In genomic region chr5:107651326-107651725, GRCh38 we compare ENCODE assay signal across 13 cellular contexts. TPM values are rescaled to one million over a fixed set of nuclear protein-coding genes. Genes with fewer than 3 reads are reported as not detected.
A peak's percentile ranks its signal among the peaks of the same experiment; 100 is the strongest.
DNase-seq lines count a peak whose midpoint lies in the region; ATAC-seq, FAIRE-seq and TF ChIP-seq lines count a peak whose summit lies in the region.
"Had no signal": no experiment of that assay in that cellular context is flagged by ENCODE, and none has a peak within 500 bp of the region (broad histone marks: within the 10 kb centered on the region; RNA-seq: fewer than 3 reads in every experiment).

No MANE protein-coding gene starts in this region.

- peaks cover 58% of the 10 kb centered on the region for H3K4me1 ChIP-seq in HUES48 (ENCODE audit: control insufficient read depth, insufficient read depth, low read length)
- H3K4me1 ChIP-seq in H1 (replicated peaks in 1 of 4; ENCODE audit: control insufficient read depth in 3 of 4, insufficient read depth in 4 of 4, low read length in 3 of 4), result peaks cover 0 to 6% (median 5%) of the 10 kb centered on the region in 4 experiments; a peak in 4 of 7 replicates
- H3K4me1 ChIP-seq: BLaER1 had no signal

- H3K79me2 ChIP-seq in H1 (ENCODE audit: control insufficient read depth in 1 of 2, insufficient read depth in 2 of 2, low read length in 2 of 2), result peaks cover 0 to 40% of the 10 kb centered on the region in 2 experiments; a peak in 3 of 4 replicates

- no peaks in the 10 kb centered on the region for H3K23me2 ChIP-seq in H1 (ENCODE audit: low read depth, low read length)

- no peak overlapping the region for H3K18ac ChIP-seq in H1 (ENCODE audit: extremely low read depth, low read length)

- H2BK12ac ChIP-seq in H1 (ENCODE audit: low read depth, low read length), result no peak overlapping the region

- H3K4ac ChIP-seq in H1 (replicated peaks; ENCODE audit: insufficient read length, low read depth, low read length), result no peak overlapping the region

- TF ChIP-seq CTCF in H1 (IDR thresholded peaks at IDR 0.05; ENCODE audit: control extremely low read depth in 1 of 3, insufficient read depth in 1 of 3, low read depth in 1 of 3, low read length in 3 of 3), result 0 out of 4 replicates have a peak, but pooled peaks of 1 of the 3 experiments have one; percentile 12

- TF ChIP-seq EP300 in H1 (IDR thresholded peaks at IDR 0.05; ENCODE audit: borderline replicate concordance in 1 of 2, low read depth in 2 of 2, low read length in 2 of 2), result no peak

- TF ChIP-seq RAD21 in H1 (IDR thresholded peaks at IDR 0.05 in 1 of 2, conservative IDR thresholded peaks at IDR 0.05 in 1 of 2; ENCODE audit: low read depth in 2 of 2, low read length in 2 of 2), result peak; percentile 41 to 56; a peak in 3 of 4 replicates

- no peak overlapping the region for H3K23ac ChIP-seq in H1 (ENCODE audit: insufficient read length)

- no peak overlapping the region for H4K5ac ChIP-seq in H1 (ENCODE audit: insufficient read length, low read depth, low read length)

- H4K8ac ChIP-seq in H1 (ENCODE audit: extremely low read depth, insufficient read depth, low read length), result no peak overlapping the region

- no peak overlapping the region for H2BK15ac ChIP-seq in H1 (ENCODE audit: low read length)

- H3K14ac ChIP-seq in H1 (ENCODE audit: insufficient read length), result no peak overlapping the region

- no peak overlapping the region for H2AK5ac ChIP-seq in H1 (ENCODE audit: low read depth, low read length)

- no peak overlapping the region for H2AFZ ChIP-seq in H1 (ENCODE audit: low read length)

- H3K27ac ChIP-seq in HUES48 (ENCODE audit: low read depth, low read length) (peak overlapping the region; percentile 27), H1 (ENCODE audit: low read depth, low read length) (no peak overlapping the region)
- H3K27ac ChIP-seq: BLaER1 had no signal

- H3K36me3 ChIP-seq in HUES48 (ENCODE audit: control insufficient read depth, insufficient read depth, low read length) (no peaks in the 10 kb centered on the region), H1 (ENCODE audit: control insufficient read depth in 2 of 4, insufficient read depth in 4 of 4, low read length in 3 of 4) (no peaks in the 10 kb centered on the region)
- H3K36me3 ChIP-seq: BLaER1 had no signal

- H2BK120ac ChIP-seq in H1 (replicated peaks; ENCODE audit: low read depth, low read length), result no peak overlapping the region

- H3K79me1 ChIP-seq in H1 (ENCODE audit: low read depth, low read length), result no peaks in the 10 kb centered on the region

- H4K20me1 ChIP-seq in H1 (replicated peaks in 1 of 2; ENCODE audit: control insufficient read depth in 1 of 2, insufficient read depth in 2 of 2, low read length in 2 of 2), result peaks cover 4 to 13% of the 10 kb centered on the region in 2 experiments
- H4K20me1 ChIP-seq: BLaER1 had no signal

- H3K9me3 ChIP-seq in HUES48 (ENCODE audit: control insufficient read depth, insufficient read depth, low read length), result no peaks in the 10 kb centered on the region
- no peaks in the 10 kb centered on the region for H3K9me3 ChIP-seq in H1 (ENCODE audit: insufficient read depth in 2 of 2, low read depth in 1 of 2, low read length in 1 of 2)
- H3K9me3 ChIP-seq: BLaER1 had no signal

- H2BK20ac ChIP-seq in H1 (ENCODE audit: low read length), result no peak overlapping the region

- peak; percentile 84 for FAIRE-seq in H1 (lab: Jason Lieb, UNC)
- FAIRE-seq: HepG2 had no signal

- H3K56ac ChIP-seq in H1 (replicated peaks; ENCODE audit: insufficient read length, low read depth, low read length), result no peak overlapping the region

- CTCF ChIA-PET in H1 (lab: Charles Lee; ENCODE audit: partially characterized antibody), result interaction anchor here (0.6 to 1.2 kb wide), 3 partner anchors 12 to 807 kb away, joined by 3 to 5 read pairs (median 3); no protein-coding TSS in a partner anchor

- H3K4me2 ChIP-seq in H1 (ENCODE audit: insufficient read depth in 1 of 2, low read depth in 2 of 2, low read length in 2 of 2), result no peak overlapping the region
- H3K4me2 ChIP-seq: BLaER1 had no signal

- no peak for TF ChIP-seq POLR2A in H1 (IDR thresholded peaks at IDR 0.05; ENCODE audit: control extremely low read depth in 1 of 2, low read depth in 2 of 2, low read length in 2 of 2)

- POLR2A ChIA-PET in H1 (lab: Charles Lee; ENCODE audit: partially characterized antibody), result no interaction called here

- H3K4me3 ChIP-seq in HUES48 (ENCODE audit: low read depth, low read length) (no peak overlapping the region), H1 (ENCODE audit: extremely low read depth in 1 of 4, insufficient read depth in 2 of 4, low read depth in 3 of 4, low read length in 4 of 4) (no peak overlapping the region)
- H3K4me3 ChIP-seq: BLaER1 had no signal

- WGBS in H1 (ENCODE audit: extremely low coverage in 1 of 2, insufficient coverage in 1 of 2, insufficient read length in 1 of 2, insufficient replicate concordance in 2 of 2, low coverage in 1 of 2, low lambda C conversion rate in 2 of 2, missing lambda C conversion rate in 1 of 2), 2 experiments, result 42% methylated on average over 6 of the region's 6 CpGs; no CpG with 5 or more reads in 1 of the 2 experiments

- H4K91ac ChIP-seq in H1 (replicated peaks; ENCODE audit: insufficient read length, low read length), result no peak overlapping the region

- H3K9ac ChIP-seq in HUES48 (ENCODE audit: low read depth, low read length) (no peak overlapping the region), H1 (replicated peaks in 1 of 4; ENCODE audit: extremely low read depth in 1 of 4, low read depth in 3 of 4, low read length in 3 of 4) (no peak overlapping the region)
- H3K9ac ChIP-seq: BLaER1 had no signal

- DNase-seq in ELF-1 (ENCODE audit: low read depth, low spot score) (peak; percentile 50), H1 (ENCODE audit: low read depth in 1 of 2, low spot score in 2 of 2) (no peak), iPS-NIHi7 (ENCODE audit: extremely low spot score) (peak; percentile 47), NCI-H146 treated with DMSO at 0.1 percent for 48 hours (lab: John Stamatoyannopoulos, UW; ENCODE audit: unreplicated experiment) (no peak)
- no peak for DNase-seq in activated CD4-positive, CD25-positive, alpha-beta regulatory T cell (lab: John Stamatoyannopoulos, UW)
- DNase-seq: 8988T, AML-193, DMS53, H7 had no signal

- H3K27me3 ChIP-seq in HUES48 (ENCODE audit: control insufficient read depth, insufficient read depth, low read length) (no peaks in the 10 kb centered on the region; the same call in 1 of the 2 replicates), H1 (replicated peaks in 1 of 4; ENCODE audit: control insufficient read depth in 3 of 4, extremely low read depth in 1 of 4, insufficient read depth in 3 of 4, low read length in 3 of 4) (no peaks in the 10 kb centered on the region; a peak in 2 of 7 replicates)
- H3K27me3 ChIP-seq: BLaER1 had no signal

- H2BK5ac ChIP-seq in H1 (ENCODE audit: low read depth, low read length), result no peak overlapping the region

- no peak for ATAC-seq in HG02970 (IDR thresholded peaks at IDR 0.05; ENCODE audit: low FRiP score, unreplicated experiment)
- ATAC-seq: HepG2 had no signal

TF ChIP-seq in H1, 55 proteins besides CTCF, POLR2A, EP300 and RAD21 (continues in another document):
- TF ChIP-seq SAP30 (IDR thresholded peaks at IDR 0.05; ENCODE audit: insufficient read depth, insufficient replicate concordance, low read length) (no peak), HDAC6 (IDR thresholded peaks at IDR 0.05; ENCODE audit: low read depth, low read length) (no peak), CBX5 (IDR thresholded peaks at IDR 0.05; ENCODE audit: low read depth, low read length) (no peak)

RNA-seq across cellular contexts. Expression of gene EFNA5, which starts 19.4 kb away (rescaled TPM):
- total RNA-seq in H1 (2021; fragmentation: NEBNext Ultra II Directional; extraction: Animal tissue kit (Norgen Biotek cat#: 25700)), result 17.6 and 21.8 TPM in 2 replicates
- polyA plus RNA-seq in H1 (2011; rRNA removed), result 9.4 and 9.6 TPM in 2 replicates
- polyA plus RNA-seq in H1 (2011; cell fraction: cytosol; rRNA removed), result 3.6 TPM
- 4.9 TPM for polyA plus RNA-seq in H1 (2011; cell fraction: nucleus; rRNA removed)
- 10.0 to 11.0 TPM (median 10.1 TPM) in 4 replicates for polyA plus RNA-seq in H1 (2012, experiment 1 of 2)
- polyA plus RNA-seq in H1 (2012, experiment 2 of 2), result 20.6 TPM
- 7.2 TPM for polyA plus RNA-seq in H1 (2013, experiment 1 of 2)
- polyA plus RNA-seq in H1 (2013, experiment 2 of 2), result 11.3 TPM
- 12.1 and 20.3 TPM in 2 replicates for polyA minus RNA-seq in H1 (2011; rRNA and poly(A)+ RNA removed)
- polyA minus RNA-seq in H1 (2011; cell fraction: cytosol; rRNA and poly(A)+ RNA removed), result 16.2 TPM
- 37.6 TPM for polyA minus RNA-seq in H1 (2011; cell fraction: nucleus; rRNA and poly(A)+ RNA removed)
- total RNA-seq: HepG2 had no signal
- polyA plus RNA-seq: HepG2 had no signal

Comparison
In these comparisons a context has a peak if more than half of its experiments do, and no peak if none do; other contexts are left out.
1. DNase-seq: peak in ELF-1 (single experiment) and iPS-NIHi7 (single experiment); none in H1 (0 of 2), NCI-H146 treated with DMSO at 0.1 percent for 48 hours (single experiment) and activated CD4-positive, CD25-positive, alpha-beta regulatory T cell (0 of 4).